In the genomic region with DNA sequence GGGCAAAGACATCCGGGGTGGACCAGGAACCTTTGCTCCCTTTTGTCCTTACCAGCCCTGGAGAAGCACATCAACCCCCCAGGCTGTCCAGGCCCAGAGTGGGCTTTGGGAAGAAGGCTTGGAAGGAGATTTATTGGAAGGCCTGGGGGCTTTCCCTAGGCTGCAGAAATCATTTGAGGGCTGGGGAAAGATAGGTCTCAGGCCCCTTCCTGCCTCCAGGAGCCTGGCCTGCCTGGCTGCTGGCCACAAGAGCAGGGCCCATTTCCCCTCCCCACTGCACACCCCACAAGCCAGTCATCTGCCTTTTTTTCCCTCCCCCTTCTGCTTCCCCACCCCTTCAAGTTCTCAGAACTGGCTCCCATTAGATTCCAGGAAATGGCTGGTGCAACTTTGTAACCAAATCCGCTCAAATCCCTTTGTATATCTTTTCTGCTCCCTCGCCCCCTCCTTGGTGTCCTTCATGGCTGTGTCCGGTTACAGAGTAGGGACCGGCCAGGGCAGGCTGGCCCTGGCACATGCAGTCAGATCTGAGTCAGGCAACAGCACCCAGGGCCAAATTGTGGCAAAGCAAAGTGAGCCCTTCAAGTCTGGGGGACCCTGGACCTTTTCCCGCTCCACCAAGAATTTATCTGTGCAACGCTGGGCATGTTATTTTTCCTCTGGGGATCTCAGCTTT, we compare ENCODE assay signal across 15 cellular contexts. TPM values are rescaled to one million over a fixed set of nuclear protein-coding genes. Genes with fewer than 3 reads are reported as not detected.
DNase-seq lines count a peak whose midpoint lies in the region; ATAC-seq and TF ChIP-seq lines count a peak whose summit lies in the region.
"Had no signal": no experiment of that assay in that cellular context is flagged by ENCODE, and none has a peak within 500 bp of the region (broad histone marks: within the 10 kb centered on the region; RNA-seq: fewer than 3 reads in every experiment).

No MANE protein-coding gene starts in this region.

- H3K36me3 ChIP-seq in hepatocyte (replicated peaks; ENCODE audit: insufficient read depth, low read depth): no peaks in the 10 kb centered on the region
- H3K36me3 ChIP-seq: esophagus squamous epithelium, neutrophil had no signal

- H3K9me2 ChIP-seq in hepatocyte (replicated peaks; ENCODE audit: insufficient read depth): no peaks in the 10 kb centered on the region

- H3K27ac Mint-ChIP-seq in activated CD4-positive, alpha-beta T cell treated with anti-CD3 and anti-CD28 coated beads, Interleukin-2, amount 10 ng/mL, durations not matched to agents 7 days and 5 days: peak overlapping the region; percentile 88
- H3K27ac Mint-ChIP-seq in activated CD4-positive, alpha-beta memory T cell treated with anti-CD3 and anti-CD28 coated beads, Interleukin-2, amount 10 ng/mL, durations not matched to agents 7 days and 5 days: peak overlapping the region; percentile 58
- peak overlapping the region; percentile 70 to 93 for H3K27ac Mint-ChIP-seq in stimulated activated naive CD8-positive, alpha-beta T cell treated with anti-CD3 and anti-CD28 coated beads, Interleukin-15, amount 100 ng/mL, for 72 hours

- no peak overlapping the region for H3K4me3 ChIP-seq in hepatocyte
- H3K4me3 ChIP-seq: A549, esophagus squamous epithelium had no signal

- 65% methylated on average over 7 of the region's 7 CpGs for WGBS in hepatocyte (ENCODE audit: low lambda C conversion rate, missing lambda C conversion rate)

- peak; percentile 89 for ATAC-seq in stimulated activated naive CD8-positive, alpha-beta T cell treated with anti-CD3 and anti-CD28 coated beads, Interleukin-15, amount 100 ng/mL, for 72 hours
- no peak for ATAC-seq in HG02884 (IDR thresholded peaks at IDR 0.05; ENCODE audit: unreplicated experiment)
- ATAC-seq: A549 had no signal

- H3K4me3 Mint-ChIP-seq in activated CD4-positive, alpha-beta T cell treated with anti-CD3 and anti-CD28 coated beads, Interleukin-2, amount 10 ng/mL, durations not matched to agents 7 days and 5 days: peak overlapping the region; percentile 12
- no peak overlapping the region for H3K4me3 Mint-ChIP-seq in activated CD4-positive, alpha-beta memory T cell treated with anti-CD3 and anti-CD28 coated beads, Interleukin-2, amount 10 ng/mL, durations not matched to agents 7 days and 5 days
- peak overlapping the region; percentile 1 to 46 for H3K4me3 Mint-ChIP-seq in stimulated activated naive CD8-positive, alpha-beta T cell treated with anti-CD3 and anti-CD28 coated beads, Interleukin-15, amount 100 ng/mL, for 72 hours

- H3K4me1 ChIP-seq in hepatocyte (ENCODE audit: insufficient read depth): peaks cover 10% of the 10 kb centered on the region
- H3K4me1 ChIP-seq: A549 had no signal

- H3K79me2 ChIP-seq in hepatocyte: no peaks in the 10 kb centered on the region

- H3K4me2 ChIP-seq in hepatocyte: no peak overlapping the region
- H3K4me2 ChIP-seq: A549 had no signal

- H3K9me3 ChIP-seq in hepatocyte (ENCODE audit: low read depth): no peaks in the 10 kb centered on the region
- H3K9me3 ChIP-seq: A549, esophagus squamous epithelium, neutrophil had no signal

- H3K27ac ChIP-seq in hepatocyte: peak overlapping the region; percentile 53
- H3K27ac ChIP-seq: A549, neutrophil had no signal

- peak; percentile 53 for DNase-seq in activated CD4-positive, alpha-beta T cell treated with anti-CD3 and anti-CD28 coated beads, Interleukin-2, amount 10 ng/mL, durations not matched to agents 7 days and 5 days
- DNase-seq in activated CD4-positive, alpha-beta T cell treated with anti-CD3 and anti-CD28 coated beads, Interleukin-2, amount 50 U/mL, for 48 hours: no peak
- DNase-seq in activated CD4-positive, alpha-beta memory T cell treated with anti-CD3 and anti-CD28 coated beads, Interleukin-2, amount 10 ng/mL, durations not matched to agents 7 days and 5 days: peak; percentile 59
- DNase-seq in hepatocyte (ENCODE audit: low spot score): peak; percentile 38
- DNase-seq in stimulated activated naive CD8-positive, alpha-beta T cell treated with anti-CD3 and anti-CD28 coated beads, Interleukin-15, amount 100 ng/mL, for 72 hours: peak; percentile 36 to 59
- DNase-seq in NCI-H446 treated with DMSO at 0.1 percent for 48 hours (lab: John Stamatoyannopoulos, UW): no peak
- DNase-seq in NCI-H82 treated with DMSO at 0.1 percent for 48 hours (lab: John Stamatoyannopoulos, UW; ENCODE audit: unreplicated experiment): no peak
- DNase-seq: DMS53; esophagus squamous epithelium; NCI-H1048; stimulated activated CD4-positive, alpha-beta T cell treated with anti-CD3 and anti-CD28 coated beads, Interleukin-2, amount 100 ng/mL, for 48 hours had no signal

- H3K36me3 Mint-ChIP-seq in activated CD4-positive, alpha-beta T cell treated with anti-CD3 and anti-CD28 coated beads, Interleukin-2, amount 10 ng/mL, durations not matched to agents 7 days and 5 days (ENCODE audit: low read depth): peaks cover 5% of the 10 kb centered on the region
- peaks cover 9% of the 10 kb centered on the region for H3K36me3 Mint-ChIP-seq in activated CD4-positive, alpha-beta memory T cell treated with anti-CD3 and anti-CD28 coated beads, Interleukin-2, amount 10 ng/mL, durations not matched to agents 7 days and 5 days (ENCODE audit: low read depth)

- H3K27me3 ChIP-seq in hepatocyte: no peaks in the 10 kb centered on the region
- H3K27me3 ChIP-seq: esophagus squamous epithelium, neutrophil had no signal

- CTCF ChIA-PET in activated CD4-positive, alpha-beta T cell treated with anti-CD3 and anti-CD28 coated beads, Interleukin-2, amount 10 ng/mL, durations not matched to agents 7 days and 5 days (lab: Charles Lee): no interaction called here
- CTCF ChIA-PET in activated CD4-positive, alpha-beta memory T cell treated with anti-CD3 and anti-CD28 coated beads, Interleukin-2, amount 10 ng/mL, durations not matched to agents 7 days and 5 days (lab: Charles Lee): no interaction called here

- H4K20me1 ChIP-seq in hepatocyte (ENCODE audit: insufficient read depth, poor library complexity, severe bottlenecking): no peaks in the 10 kb centered on the region

- H2AFZ ChIP-seq in hepatocyte: no peak overlapping the region

- peaks cover 41% of the 10 kb centered on the region for H3K4me1 Mint-ChIP-seq in activated CD4-positive, alpha-beta T cell treated with anti-CD3 and anti-CD28 coated beads, Interleukin-2, amount 10 ng/mL, durations not matched to agents 7 days and 5 days
- peaks cover 27% of the 10 kb centered on the region for H3K4me1 Mint-ChIP-seq in activated CD4-positive, alpha-beta memory T cell treated with anti-CD3 and anti-CD28 coated beads, Interleukin-2, amount 10 ng/mL, durations not matched to agents 7 days and 5 days
- H3K4me1 Mint-ChIP-seq in stimulated activated naive CD8-positive, alpha-beta T cell treated with anti-CD3 and anti-CD28 coated beads, Interleukin-15, amount 100 ng/mL, for 72 hours: peaks cover 31% of the 10 kb centered on the region

- peaks cover 3% of the 10 kb centered on the region for H3K27me3 Mint-ChIP-seq in activated CD4-positive, alpha-beta T cell treated with anti-CD3 and anti-CD28 coated beads, Interleukin-2, amount 10 ng/mL, durations not matched to agents 7 days and 5 days
- no peaks in the 10 kb centered on the region for H3K27me3 Mint-ChIP-seq in activated CD4-positive, alpha-beta memory T cell treated with anti-CD3 and anti-CD28 coated beads, Interleukin-2, amount 10 ng/mL, durations not matched to agents 7 days and 5 days
- H3K27me3 Mint-ChIP-seq in stimulated activated naive CD8-positive, alpha-beta T cell treated with anti-CD3 and anti-CD28 coated beads, Interleukin-15, amount 100 ng/mL, for 72 hours: peaks cover 7% of the 10 kb centered on the region

- peaks cover 3% of the 10 kb centered on the region for H3K9me3 Mint-ChIP-seq in activated CD4-positive, alpha-beta T cell treated with anti-CD3 and anti-CD28 coated beads, Interleukin-2, amount 10 ng/mL, durations not matched to agents 7 days and 5 days
- H3K9me3 Mint-ChIP-seq in activated CD4-positive, alpha-beta memory T cell treated with anti-CD3 and anti-CD28 coated beads, Interleukin-2, amount 10 ng/mL, durations not matched to agents 7 days and 5 days: peaks cover 1% of the 10 kb centered on the region
- no peaks in the 10 kb centered on the region for H3K9me3 Mint-ChIP-seq in stimulated activated naive CD8-positive, alpha-beta T cell treated with anti-CD3 and anti-CD28 coated beads, Interleukin-15, amount 100 ng/mL, for 72 hours

- TF ChIP-seq CTCF in hepatocyte (IDR thresholded peaks at IDR 0.05; ENCODE audit: poor library complexity): no peak

- POLR2A ChIA-PET in activated CD4-positive, alpha-beta T cell treated with anti-CD3 and anti-CD28 coated beads, Interleukin-2, amount 10 ng/mL, durations not matched to agents 7 days and 5 days (lab: Charles Lee): no interaction called here
- POLR2A ChIA-PET in activated CD4-positive, alpha-beta memory T cell treated with anti-CD3 and anti-CD28 coated beads, Interleukin-2, amount 10 ng/mL, durations not matched to agents 7 days and 5 days (lab: Charles Lee): no interaction called here

RNA-seq across cellular contexts. Expression of a gene that starts 20.8 kb away (rescaled TPM):
- total RNA-seq in activated CD4-positive, alpha-beta T cell treated with anti-CD3 and anti-CD28 coated beads, Interleukin-2, amount 10 ng/mL, durations not matched to agents 7 days and 5 days: not detected
- not detected for total RNA-seq in activated CD4-positive, alpha-beta memory T cell treated with anti-CD3 and anti-CD28 coated beads, Interleukin-2, amount 10 ng/mL, durations not matched to agents 7 days and 5 days
- not detected in 2 replicates for total RNA-seq in hepatocyte
- polyA plus RNA-seq in hepatocyte: not detected in 2 replicates
- total RNA-seq: esophagus squamous epithelium, kidney epithelial cell had no signal
- polyA plus RNA-seq: A549 had no signal

Comparison
In these comparisons a context has a peak if more than half of its experiments do, and no peak if none do; other contexts are left out.
1. DNase-seq: peak in activated CD4-positive, alpha-beta T cell treated with anti-CD3 and anti-CD28 coated beads, Interleukin-2, amount 10 ng/mL, durations not matched to agents 7 days and 5 days (single experiment), activated CD4-positive, alpha-beta memory T cell treated with anti-CD3 and anti-CD28 coated beads, Interleukin-2, amount 10 ng/mL, durations not matched to agents 7 days and 5 days (single experiment), hepatocyte (single experiment) and stimulated activated naive CD8-positive, alpha-beta T cell treated with anti-CD3 and anti-CD28 coated beads, Interleukin-15, amount 100 ng/mL, for 72 hours (2 of 2); none in activated CD4-positive, alpha-beta T cell treated with anti-CD3 and anti-CD28 coated beads, Interleukin-2, amount 50 U/mL, for 48 hours (0 of 2), NCI-H446 treated with DMSO at 0.1 percent for 48 hours (single experiment) and NCI-H82 treated with DMSO at 0.1 percent for 48 hours (single experiment).
2. Peak in every context shown above with its lines, with median percentiles within 50 percentile points of each other: H3K27ac Mint-ChIP-seq.